8 cellular contexts compared by ENCODE assay signal in the genomic region with DNA sequence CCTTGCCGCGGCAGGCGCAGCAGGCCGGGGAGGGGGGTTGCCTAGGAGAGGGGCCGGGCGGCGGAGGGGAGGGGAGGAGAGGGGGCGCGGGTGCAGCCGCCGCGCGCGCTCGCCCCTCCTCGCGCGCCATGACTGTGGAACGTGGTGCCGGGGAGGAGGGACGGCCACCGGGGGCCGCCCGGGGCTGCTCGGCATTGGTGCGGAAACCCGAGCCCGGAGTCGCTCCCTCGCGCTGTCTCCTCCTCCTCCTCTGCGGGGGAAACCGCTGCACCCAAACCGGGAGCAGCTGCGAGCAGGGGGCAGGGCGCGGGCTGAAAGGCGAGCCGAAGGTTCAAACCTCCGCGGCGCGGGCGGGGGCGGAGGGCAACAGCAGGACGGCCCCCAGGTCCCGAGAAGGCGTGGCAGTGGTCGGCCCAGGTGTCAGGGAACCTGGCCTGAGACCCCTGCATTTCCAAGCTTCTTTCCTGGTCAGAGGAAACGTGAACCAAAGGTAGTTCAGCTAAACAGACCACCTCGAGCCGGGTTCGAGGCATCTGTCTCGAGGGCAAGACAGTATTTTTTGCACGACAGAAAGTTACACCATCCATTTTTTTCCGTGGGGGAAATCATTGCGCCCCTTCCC. TPM values are rescaled to one million over a fixed set of nuclear protein-coding genes. Genes with fewer than 3 reads are reported as not detected.
DNase-seq lines count a peak whose midpoint lies in the region; ATAC-seq and TF ChIP-seq lines count a peak whose summit lies in the region.

No MANE protein-coding gene starts in this region.

- H4K20me1 ChIP-seq in GM23248 (ENCODE audit: insufficient read depth) (no peaks in the 10 kb centered on the region), SK-N-SH (ENCODE audit: insufficient read depth) (peaks cover 9% of the 10 kb centered on the region; the same call in 1 of the 2 replicates)

- H3K36me3 ChIP-seq in GM23248 (ENCODE audit: low read depth): no peaks in the 10 kb centered on the region
- no peaks in the 10 kb centered on the region for H3K36me3 ChIP-seq in SK-N-SH (replicated peaks in 1 of 2; ENCODE audit: control insufficient read depth in 1 of 2, insufficient read depth in 2 of 2, low read length in 1 of 2)
- no peaks in the 10 kb centered on the region for H3K36me3 ChIP-seq in trophoblast cell (ENCODE audit: control insufficient read depth in 1 of 2, insufficient read depth in 2 of 2, low read length in 2 of 2)

- peak overlapping the region; percentile 100 for H3K14ac ChIP-seq in trophoblast cell (ENCODE audit: low read length)

- in situ Hi-C loops in GM23248 (cut with MboI): no loop called here

- DNase-seq in DMS153 treated with DMSO at 0.1 percent for 48 hours (lab: John Stamatoyannopoulos, UW; ENCODE audit: unreplicated experiment) (peak; percentile 66), GM23248 (peak; percentile 97), NAMALWA (ENCODE audit: low spot score) (peak; percentile 81), SK-N-SH (peak; percentile 92), Right ventricle myocardium superior (peak; percentile 92), trophoblast cell (peak; percentile 43 to 67), ureter (ENCODE audit: low spot score) (peak; percentile 93)
- peak; percentile 81 for DNase-seq in activated naive CD8-positive, alpha-beta T cell treated with anti-CD3 and anti-CD28 coated beads, Interleukin-2, amount 10 ng/mL, durations not matched to agents 7 days and 5 days

- H3K4ac ChIP-seq in trophoblast cell (ENCODE audit: low read depth, low read length): no peak overlapping the region

- H3K4me1 Mint-ChIP-seq in activated naive CD8-positive, alpha-beta T cell treated with anti-CD3 and anti-CD28 coated beads, Interleukin-2, amount 10 ng/mL, durations not matched to agents 7 days and 5 days: peaks cover 29% of the 10 kb centered on the region

- H3K79me2 ChIP-seq in GM23248 (ENCODE audit: insufficient read depth) (peaks cover 37% of the 10 kb centered on the region), SK-N-SH (ENCODE audit: insufficient read depth) (peaks cover 36% of the 10 kb centered on the region), trophoblast cell (ENCODE audit: control insufficient read depth, insufficient read depth, low read length, poor library complexity) (peaks cover 5% of the 10 kb centered on the region)

- H4K8ac ChIP-seq in trophoblast cell (ENCODE audit: low read depth, low read length): peak overlapping the region; percentile 96

- H3K27ac ChIP-seq in GM23248 (peak overlapping the region; percentile 69), SK-N-SH (ENCODE audit: low read depth in 2 of 2, low read length in 1 of 2) (peak overlapping the region; percentile 90 to 96), trophoblast cell (ENCODE audit: low read depth, low read length) (peak overlapping the region; percentile 89)

- H3K4me3 ChIP-seq in GM23248: peak overlapping the region; percentile 89
- peak overlapping the region; percentile 95 to 100 for H3K4me3 ChIP-seq in SK-N-SH (ENCODE audit: low read depth in 2 of 2, low read length in 1 of 2)
- H3K4me3 ChIP-seq in trophoblast cell (ENCODE audit: low read depth, low read length): peak overlapping the region; percentile 88

- TF ChIP-seq EP300 in SK-N-SH (IDR thresholded peaks at IDR 0.05; ENCODE audit: borderline replicate concordance in 1 of 2, low read depth in 1 of 2, low read length in 1 of 2): no peak; a peak in 2 of 4 replicates

- peak overlapping the region; percentile 95 for H4K91ac ChIP-seq in trophoblast cell (ENCODE audit: low read depth, low read length)

- no peaks in the 10 kb centered on the region for H3K9me3 Mint-ChIP-seq in activated naive CD8-positive, alpha-beta T cell treated with anti-CD3 and anti-CD28 coated beads, Interleukin-2, amount 10 ng/mL, durations not matched to agents 7 days and 5 days

- 2 to 4% methylated on average over 33 to 53 of the region's 57 CpGs for WGBS in GM23248 (ENCODE audit: low coverage in 1 of 2, low lambda C conversion rate in 2 of 2, missing lambda C conversion rate in 2 of 2), 2 experiments
- WGBS in SK-N-SH (ENCODE audit: low lambda C conversion rate): 0% methylated on average over 2 of the region's 57 CpGs
- no CpG with 5 or more reads among the region's 57 CpGs for WGBS in trophoblast cell (ENCODE audit: extremely low coverage, insufficient coverage, insufficient read length)

- peak overlapping the region; percentile 96 for H2BK120ac ChIP-seq in trophoblast cell (ENCODE audit: insufficient read depth, low read length, poor library complexity)

- H2BK5ac ChIP-seq in trophoblast cell (ENCODE audit: low read depth, low read length, poor library complexity): peak overlapping the region; percentile 94

- H3K4me1 ChIP-seq in GM23248 (ENCODE audit: insufficient read depth) (peaks cover 16% of the 10 kb centered on the region), SK-N-SH (ENCODE audit: control insufficient read depth in 1 of 2, insufficient read depth in 2 of 2, low read depth in 1 of 2, low read length in 1 of 2) (peaks cover 8 to 17% of the 10 kb centered on the region in 2 experiments; a peak in 3 of 4 replicates), trophoblast cell (ENCODE audit: control insufficient read depth in 1 of 2, insufficient read depth in 2 of 2, low read length in 2 of 2) (peaks cover 9 to 21% of the 10 kb centered on the region in 2 experiments)

- H3K79me1 ChIP-seq in trophoblast cell (ENCODE audit: low read length): peaks cover 17% of the 10 kb centered on the region

- H3K9me3 ChIP-seq in GM23248 (ENCODE audit: low read depth) (no peaks in the 10 kb centered on the region), SK-N-SH (no peaks in the 10 kb centered on the region), trophoblast cell (ENCODE audit: insufficient read depth, low read depth, low read length) (peaks cover 4% of the 10 kb centered on the region)

- ATAC-seq in activated naive CD8-positive, alpha-beta T cell treated with anti-CD3 and anti-CD28 coated beads, Interleukin-2, amount 10 ng/mL, durations not matched to agents 7 days and 5 days (ENCODE audit: low read depth): peak; percentile 81
- ATAC-seq in Right ventricle myocardium superior (ENCODE audit: poor library complexity): peak; percentile 94

- H2AFZ ChIP-seq in GM23248: peak overlapping the region; percentile 88
- peak overlapping the region; percentile 93 for H2AFZ ChIP-seq in SK-N-SH (ENCODE audit: low read depth)
- H2AFZ ChIP-seq in trophoblast cell (ENCODE audit: insufficient read depth, low read length, poor library complexity): peak overlapping the region; percentile 94

- CTCF ChIA-PET in SK-N-SH (lab: Yijun Ruan, JAX): interaction anchor here (1.0 to 4.3 kb wide), 8 partner anchors 12 to 666 kb away, joined by 3 to 31 read pairs (median 4); a partner anchor contains a TSS

- no peak overlapping the region for H4K12ac ChIP-seq in trophoblast cell (ENCODE audit: low read depth, low read length)

- H3K9ac ChIP-seq in GM23248 (peak overlapping the region; percentile 82), SK-N-SH (peak overlapping the region; percentile 96; the same call in 1 of the 2 replicates), trophoblast cell (ENCODE audit: low read length) (peak overlapping the region; percentile 75)

- H3K36me3 Mint-ChIP-seq in activated naive CD8-positive, alpha-beta T cell treated with anti-CD3 and anti-CD28 coated beads, Interleukin-2, amount 10 ng/mL, durations not matched to agents 7 days and 5 days: peaks cover 10% of the 10 kb centered on the region

- no peaks in the 10 kb centered on the region for H3K27me3 ChIP-seq in GM23248 (replicated peaks; ENCODE audit: insufficient read depth)
- H3K27me3 ChIP-seq in SK-N-SH (ENCODE audit: insufficient read depth): no peaks in the 10 kb centered on the region
- no peaks in the 10 kb centered on the region for H3K27me3 ChIP-seq in trophoblast cell (ENCODE audit: insufficient read depth, low read length)

- no peak overlapping the region for H3K23ac ChIP-seq in trophoblast cell (ENCODE audit: low read length)

- H3K9me2 ChIP-seq in GM23248 (ENCODE audit: insufficient read depth) (no peaks in the 10 kb centered on the region), SK-N-SH (no peaks in the 10 kb centered on the region)

- no peaks in the 10 kb centered on the region; the same call in none of the 2 replicates for H3F3A ChIP-seq in GM23248 (ENCODE audit: insufficient read depth)
- peaks cover 17% of the 10 kb centered on the region for H3F3A ChIP-seq in SK-N-SH (replicated peaks; ENCODE audit: insufficient read depth)

- peaks cover 14% of the 10 kb centered on the region for H3K27me3 Mint-ChIP-seq in activated naive CD8-positive, alpha-beta T cell treated with anti-CD3 and anti-CD28 coated beads, Interleukin-2, amount 10 ng/mL, durations not matched to agents 7 days and 5 days

- POLR2A ChIA-PET in SK-N-SH (lab: Yijun Ruan, JAX): interaction anchor here (0.9 to 2.6 kb wide), 7 partner anchors 31 to 719 kb away, joined by 3 to 11 read pairs (median 5); a partner anchor contains a TSS
- POLR2A ChIA-PET in activated naive CD8-positive, alpha-beta T cell treated with anti-CD3 and anti-CD28 coated beads, Interleukin-2, amount 10 ng/mL, durations not matched to agents 7 days and 5 days (lab: Charles Lee): interaction anchor here (0.7 to 5.5 kb wide), 15 partner anchors 11 to 236 kb away, joined by 3 to 34 read pairs (median 5); no protein-coding TSS in a partner anchor

- no peak overlapping the region for H2AK5ac ChIP-seq in trophoblast cell (ENCODE audit: low read length)

- peak overlapping the region; percentile 96 for H3K18ac ChIP-seq in trophoblast cell (ENCODE audit: low read length)

- no peak for TF ChIP-seq CTCF in SK-N-SH (IDR thresholded peaks at IDR 0.05)

- no peak overlapping the region for H3K27ac Mint-ChIP-seq in activated naive CD8-positive, alpha-beta T cell treated with anti-CD3 and anti-CD28 coated beads, Interleukin-2, amount 10 ng/mL, durations not matched to agents 7 days and 5 days

- TF ChIP-seq RAD21 in SK-N-SH (IDR thresholded peaks at IDR 0.05; ENCODE audit: low read length): no peak

- intact Hi-C loops in Right ventricle myocardium superior (cut with DNase I): no loop called here

- H3K4me2 ChIP-seq in GM23248 (ENCODE audit: unreplicated experiment) (peak overlapping the region; percentile 93), SK-N-SH (peak overlapping the region; percentile 99), trophoblast cell (ENCODE audit: low read length) (peak overlapping the region; percentile 91)

- H2BK12ac ChIP-seq in trophoblast cell (ENCODE audit: low read length): no peak overlapping the region

- peak overlapping the region; percentile 100 for H3K4me3 Mint-ChIP-seq in activated naive CD8-positive, alpha-beta T cell treated with anti-CD3 and anti-CD28 coated beads, Interleukin-2, amount 10 ng/mL, durations not matched to agents 7 days and 5 days

TF ChIP-seq in SK-N-SH, 30 proteins besides CTCF, POLR2A, EP300 and RAD21 (continues in another document):
- no peak for TF ChIP-seq JUND (IDR thresholded peaks at IDR 0.05)

RNA-seq across cellular contexts. Expression of a gene that starts 1.4 kb away (rescaled TPM):
- 2.7 and 4.7 TPM in 2 replicates for total RNA-seq in GM23248 (2014; rRNA removed; shearing (Covaris generic))
- polyA plus RNA-seq in GM23248 (2016; fragmentation: Nextera tagmentation; extraction: Ambion mirVana) (2.8 and 3.1 TPM in 2 replicates), SK-N-SH (2012; rRNA removed) (3.2 and 3.6 TPM in 2 replicates)
- polyA plus RNA-seq in SK-N-SH (2012; cell fraction: cytosol; rRNA removed): 2.3 and 2.9 TPM in 2 replicates
- polyA plus RNA-seq in SK-N-SH (2012; cell fraction: nucleus; rRNA removed): 9.6 and 12.0 TPM in 2 replicates
- total RNA-seq in activated naive CD8-positive, alpha-beta T cell treated with anti-CD3 and anti-CD28 coated beads, Interleukin-2, amount 10 ng/mL, durations not matched to agents 7 days and 5 days: 10 to 100 TPM; 21.4 to 21.6 TPM
- total RNA-seq in Right ventricle myocardium superior (1.5 TPM), ureter (24.7 TPM)
- 2.3 and 2.4 TPM in 2 replicates for polyA plus RNA-seq in trophoblast cell (2013)

Comparison
In these comparisons a context has a peak if more than half of its experiments do, and no peak if none do; other contexts are left out.
1. Peak in every context shown above with its lines: DNase-seq, ATAC-seq, H3K4me3 ChIP-seq and H3K27ac ChIP-seq.